ENCODE assay signal across 13 cellular contexts in the genomic region with DNA sequence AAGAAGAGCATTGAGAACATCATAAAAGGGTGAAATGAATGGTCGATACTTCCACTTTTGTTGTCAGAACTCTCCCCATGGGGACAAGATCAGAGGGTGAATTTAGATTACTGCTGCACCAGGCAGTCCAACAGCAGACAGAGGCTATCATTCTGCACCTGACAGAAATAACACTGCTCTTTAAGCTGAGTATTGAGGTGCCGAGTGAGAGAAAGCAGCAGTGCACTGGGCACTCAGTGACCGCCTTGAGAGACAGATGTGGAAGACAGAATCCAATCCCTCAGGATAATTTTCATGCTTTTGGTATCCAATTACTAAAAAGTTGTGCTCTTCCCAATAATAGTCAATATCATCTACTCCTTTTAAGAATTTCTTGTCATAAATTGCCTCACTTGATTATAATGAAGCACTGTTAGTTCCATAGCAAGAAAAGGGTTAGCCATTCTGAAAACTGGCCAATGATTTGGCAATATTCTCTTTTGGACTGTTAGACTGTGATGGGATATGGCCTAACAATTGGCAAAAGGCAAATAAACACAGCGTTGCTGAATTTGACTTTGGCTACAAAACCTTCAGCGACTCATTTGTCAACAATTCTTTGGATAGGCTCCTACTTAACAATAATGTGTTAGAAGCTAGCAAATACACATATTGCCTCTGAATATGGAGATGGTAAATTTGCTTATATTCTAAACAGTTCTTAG. TPM values are rescaled to one million over a fixed set of nuclear protein-coding genes. Genes with fewer than 3 reads are reported as not detected.
DNase-seq lines count a peak whose midpoint lies in the region; ATAC-seq and TF ChIP-seq lines count a peak whose summit lies in the region.
"Had no signal": no experiment of that assay in that cellular context is flagged by ENCODE, and none has a peak within 500 bp of the region (broad histone marks: within the 10 kb centered on the region; RNA-seq: fewer than 3 reads in every experiment).

No MANE protein-coding gene starts in this region.

- H3K36me3 ChIP-seq in adipocyte (ENCODE audit: control insufficient read depth, insufficient read depth, low read length, severe bottlenecking), result peaks cover 41% of the 10 kb centered on the region
- H3K36me3 ChIP-seq in heart left ventricle, result no peaks in the 10 kb centered on the region
- H3K36me3 ChIP-seq in naive thymus-derived CD4-positive, alpha-beta T cell (ENCODE audit: control insufficient read depth in 2 of 3, insufficient read depth in 3 of 3, low read length in 3 of 3), result no peaks in the 10 kb centered on the region

- H3K27me3 Mint-ChIP-seq in naive thymus-derived CD4-positive, alpha-beta T cell, result peaks cover 0 to 14% (median 4%) of the 10 kb centered on the region in 5 donors
- H3K27me3 Mint-ChIP-seq: activated T-cell treated with anti-CD3 and anti-CD28 coated beads, Interleukin-2, amount 50 U/mL, for 24 hours; T-cell had no signal

- 29 to 47% (median 34%) methylated on average over 5 of the region's 5 CpGs for WGBS in heart left ventricle, 4 donors

- POLR2A ChIA-PET in naive thymus-derived CD4-positive, alpha-beta T cell (lab: Charles Lee), result no interaction called here

- DNase-seq in AG09309 (ENCODE audit: low read depth) (peak; percentile 25), adipocyte (ENCODE audit: low read depth) (peak; percentile 66), heart left ventricle (peak; percentile 40 to 78 (median 50)), sciatic nerve (ENCODE audit: low spot score) (no peak), NCI-H82 (lab: John Stamatoyannopoulos, UW) (no peak), NCI-H748 treated with DMSO at 0.1 percent for 48 hours (lab: John Stamatoyannopoulos, UW) (no peak), medulla oblongata (ENCODE audit: extremely low spot score) (no peak)
- no peak for DNase-seq in naive thymus-derived CD4-positive, alpha-beta T cell
- DNase-seq: activated CD4-positive, alpha-beta T cell treated with anti-CD3 and anti-CD28 coated beads for 1 hour; activated T-cell treated with anti-CD3 and anti-CD28 coated beads, Interleukin-2, amount 50 U/mL, for 24 hours; NCI-H1092 treated with DMSO at 0.1 percent for 48 hours; PC-9; T-cell had no signal

- ATAC-seq in heart left ventricle (peak; percentile 95 to 97 (median 96)), sciatic nerve (peak; percentile 85)
- ATAC-seq in naive thymus-derived CD4-positive, alpha-beta T cell, result no peak
- ATAC-seq: T-cell had no signal

- H3K9me3 ChIP-seq in adipocyte (ENCODE audit: control insufficient read depth, low read length) (no peaks in the 10 kb centered on the region), heart left ventricle (no peaks in the 10 kb centered on the region)
- H3K9me3 ChIP-seq in naive thymus-derived CD4-positive, alpha-beta T cell (ENCODE audit: control insufficient read depth in 2 of 3, low read length in 3 of 3), result no peaks in the 10 kb centered on the region

- H3K36me3 Mint-ChIP-seq in naive thymus-derived CD4-positive, alpha-beta T cell, result no peaks in the 10 kb centered on the region
- H3K36me3 Mint-ChIP-seq: T-cell had no signal

- H3K27ac ChIP-seq in heart left ventricle, result peak overlapping the region; percentile 43 to 77 (median 70)
- H3K27ac ChIP-seq in naive thymus-derived CD4-positive, alpha-beta T cell (ENCODE audit: low read depth, low read length), result no peak overlapping the region
- H3K27ac ChIP-seq: PC-9 had no signal

- TF ChIP-seq POLR2A in heart left ventricle (IDR thresholded peaks at IDR 0.05), result no peak

- H3K4me3 Mint-ChIP-seq in naive thymus-derived CD4-positive, alpha-beta T cell, result no peak overlapping the region
- H3K4me3 Mint-ChIP-seq: activated T-cell treated with anti-CD3 and anti-CD28 coated beads, Interleukin-2, amount 50 U/mL, for 24 hours; T-cell had no signal

- H3K9ac ChIP-seq in adipocyte (ENCODE audit: low read length), result peak overlapping the region; percentile 96

- H3K4me3 ChIP-seq in AG09309 (ENCODE audit: control insufficient read depth, low read depth, low read length), result no peak overlapping the region
- H3K4me3 ChIP-seq in adipocyte (ENCODE audit: low read length), result peak overlapping the region; percentile 92
- H3K4me3 ChIP-seq in heart left ventricle, result peak overlapping the region in 9 of 12 donors; percentile 10 to 62 (median 25)
- H3K4me3 ChIP-seq in naive thymus-derived CD4-positive, alpha-beta T cell (ENCODE audit: low read length), result no peak overlapping the region
- H3K4me3 ChIP-seq: PC-9 had no signal

- CTCF ChIA-PET in naive thymus-derived CD4-positive, alpha-beta T cell (lab: Charles Lee), result interaction anchor here (0.9 kb wide), 1 partner anchor 570 kb away, joined by 3 read pairs; no protein-coding TSS in a partner anchor

- no peak overlapping the region for H3K27ac Mint-ChIP-seq in naive thymus-derived CD4-positive, alpha-beta T cell
- H3K27ac Mint-ChIP-seq: activated T-cell treated with anti-CD3 and anti-CD28 coated beads, Interleukin-2, amount 50 U/mL, for 24 hours; T-cell had no signal

- TF ChIP-seq CTCF in AG09309 (IDR thresholded peaks at IDR 0.05; ENCODE audit: control insufficient read depth, insufficient read depth, low read depth, low read length, missing control alignments), result no peak
- TF ChIP-seq CTCF in heart left ventricle (IDR thresholded peaks at IDR 0.05), result no peak

- H3K4me1 Mint-ChIP-seq in naive thymus-derived CD4-positive, alpha-beta T cell, result peaks cover 0 to 2% (median 0%) of the 10 kb centered on the region in 7 donors
- H3K4me1 Mint-ChIP-seq: T-cell had no signal

- intact Hi-C loops in heart left ventricle (cut with DNase I) (loop anchor here in 4 of 10 donors (5.0 to 10.0 kb wide), 4 partner anchors 34 to 554 kb away; a partner anchor contains a TSS), sciatic nerve (cut with DNase I) (no loop called here)
- intact Hi-C loops in naive thymus-derived CD4-positive, alpha-beta T cell (cut with micrococcal nuclease), result loop anchor here in 1 of 2 donors (10.0 kb wide), 1 partner anchor 716 kb away; no protein-coding TSS in a partner anchor

- H3K4me1 ChIP-seq in adipocyte (ENCODE audit: control insufficient read depth, insufficient read depth, low read length) (peaks cover 57% of the 10 kb centered on the region), heart left ventricle (peaks cover 0 to 25% (median 8%) of the 10 kb centered on the region in 12 donors)
- no peaks in the 10 kb centered on the region for H3K4me1 ChIP-seq in naive thymus-derived CD4-positive, alpha-beta T cell (ENCODE audit: control insufficient read depth in 2 of 2, insufficient read depth in 2 of 2, low read length in 2 of 2)

- H3K27me3 ChIP-seq in adipocyte (replicated peaks; ENCODE audit: control insufficient read depth, insufficient read depth, low read length), result no peaks in the 10 kb centered on the region
- no peaks in the 10 kb centered on the region for H3K27me3 ChIP-seq in heart left ventricle
- no peaks in the 10 kb centered on the region for H3K27me3 ChIP-seq in naive thymus-derived CD4-positive, alpha-beta T cell (ENCODE audit: control insufficient read depth in 2 of 2, insufficient read depth in 2 of 2, low read length in 2 of 2)

- no peaks in the 10 kb centered on the region for H3K9me3 Mint-ChIP-seq in naive thymus-derived CD4-positive, alpha-beta T cell
- H3K9me3 Mint-ChIP-seq: activated T-cell treated with anti-CD3 and anti-CD28 coated beads, Interleukin-2, amount 50 U/mL, for 24 hours; T-cell had no signal

RNA-seq across cellular contexts. Expression of a gene that starts 5.5 kb away (rescaled TPM):
- total RNA-seq in heart left ventricle (10 to 100 TPM; 19.8 to 40.8 (median 24.5) TPM), sciatic nerve (239 TPM)
- 10 to 100 TPM in 1 of 2 donors, 1 to 10 TPM in 1; 7.7 to 24.9 TPM for polyA plus RNA-seq in heart left ventricle
- total RNA-seq in naive thymus-derived CD4-positive, alpha-beta T cell, result under 1 TPM; 0.05 to 0.34 (median 0.08) TPM
- polyA plus RNA-seq in naive thymus-derived CD4-positive, alpha-beta T cell, result under 1 TPM in 1 of 2 donors, not detected in 1; 0.11 TPM
- total RNA-seq: PC-9 had no signal

Comparison
In these comparisons a context has a peak if more than half of its experiments do, and no peak if none do; other contexts are left out.
1. DNase-seq: peak in AG09309 (single experiment), adipocyte (single experiment) and heart left ventricle (5 of 5); none in sciatic nerve (single experiment), NCI-H82 (single experiment), naive thymus-derived CD4-positive, alpha-beta T cell (0 of 9), NCI-H748 treated with DMSO at 0.1 percent for 48 hours (single experiment) and medulla oblongata (single experiment).
2. H3K4me3 ChIP-seq: peak in adipocyte (single experiment) and heart left ventricle (9 of 12); none in AG09309 (single experiment) and naive thymus-derived CD4-positive, alpha-beta T cell (single experiment).
3. RNA of a gene that starts 5.5 kb away (total RNA-seq): 239 TPM in sciatic nerve (single experiment) and 19.8 to 40.8 TPM in heart left ventricle; 0.05 to 0.34 TPM in naive thymus-derived CD4-positive, alpha-beta T cell; every median in the first group is over 10 times any median in the second.